ENCODE assay signal across 27 cellular contexts in the genomic region with DNA sequence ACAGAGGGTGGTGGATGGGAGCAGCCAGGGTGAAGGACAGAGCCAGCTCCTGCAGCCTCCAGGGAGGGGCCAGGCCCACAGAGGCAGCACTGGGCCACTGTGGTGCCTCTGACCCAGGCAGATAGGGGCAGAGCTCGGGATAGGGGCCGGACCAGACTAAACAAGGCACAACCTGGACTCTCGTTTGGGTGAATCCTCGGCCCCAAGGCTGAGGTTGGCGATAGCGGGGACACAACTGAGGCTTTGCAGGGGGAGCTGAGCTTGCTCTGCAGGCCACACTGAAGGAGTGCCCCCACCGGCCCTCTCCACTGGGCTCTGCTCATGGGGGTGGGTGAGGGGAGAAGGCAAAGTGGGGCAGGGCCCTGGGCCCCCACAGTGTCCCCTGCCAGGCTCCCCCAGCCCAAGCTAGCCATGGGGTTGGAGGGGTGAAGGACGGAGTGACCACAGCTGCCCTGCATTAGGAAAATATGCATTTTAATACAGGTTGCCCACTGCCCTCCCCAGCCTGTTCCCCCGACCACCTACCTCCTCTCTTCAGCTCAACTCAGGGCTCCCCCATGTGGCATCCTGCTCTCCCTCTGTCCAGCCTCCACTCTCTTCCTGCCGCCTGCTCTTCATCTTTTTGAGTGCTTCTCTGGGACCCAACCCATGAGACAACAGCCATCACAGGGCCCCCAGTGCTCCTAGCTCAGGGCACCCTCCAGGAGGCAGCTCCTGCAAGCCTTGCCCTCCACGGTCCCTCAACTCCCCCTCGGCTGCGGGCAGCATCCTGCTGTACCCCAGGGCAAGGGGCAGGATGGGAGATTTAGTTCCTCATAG.
"Had no signal": no experiment of that assay in that cellular context is flagged by ENCODE, and none has a peak within 500 bp of the region (broad histone marks: within the 10 kb centered on the region; RNA-seq: fewer than 3 reads in every experiment).

No MANE protein-coding gene starts in this region.

- H3K36me3 Mint-ChIP-seq: activated CD4-positive, alpha-beta memory T cell treated with anti-CD3 and anti-CD28 coated beads for 36 hours; activated naive CD8-positive, alpha-beta T cell had no signal

- H3K9me3 Mint-ChIP-seq: activated B cell treated with CpG ODN at 0.5 μM for 24 hours; activated CD4-positive, alpha-beta memory T cell treated with anti-CD3 and anti-CD28 coated beads for 36 hours; activated CD4-positive, alpha-beta T cell treated with anti-CD3 and anti-CD28 coated beads, Interleukin-2, amount 10 ng/mL, durations not matched to agents 7 days and 5 days; activated naive CD4-positive, alpha-beta T cell treated with anti-CD3 and anti-CD28 coated beads for 36 hours; activated T-helper 17 cell treated with anti-CD3 and anti-CD28 coated beads, Interleukin-2, amount 50 U/mL, for 72 hours; T-helper 1 cell treated with Interleukin-12 subunit alpha and Interleukin-12 subunit beta and Interleukin-4 antibody, amounts not matched to agents 30 μg/mL and 1 μg/mL, for 36 hours had no signal

- H3K4me1 Mint-ChIP-seq: activated B cell treated with CpG ODN at 0.5 μM for 24 hours; activated CD4-positive, alpha-beta T cell treated with anti-CD3 and anti-CD28 coated beads, Interleukin-2, amount 10 ng/mL, durations not matched to agents 7 days and 5 days; activated T-helper 17 cell treated with anti-CD3 and anti-CD28 coated beads, Interleukin-2, amount 50 U/mL, for 72 hours had no signal

- H3K27ac ChIP-seq: brain microvascular endothelial cell, cardiac muscle cell, Peyer's patch, RWPE1, SJSA1 had no signal

- DNase-seq: activated B cell treated with CpG ODN at 0.5 μM for 24 hours; activated CD4-positive, alpha-beta memory T cell treated with anti-CD3 and anti-CD28 coated beads for 36 hours; activated CD4-positive, alpha-beta T cell treated with anti-CD3 and anti-CD28 coated beads for 1 hour; activated CD4-positive, alpha-beta T cell treated with anti-CD3 and anti-CD28 coated beads, Interleukin-2, amount 10 ng/mL, durations not matched to agents 7 days and 5 days; activated gamma-delta T cell; activated naive CD4-positive, alpha-beta T cell treated with anti-CD3 and anti-CD28 coated beads for 36 hours; activated T-cell treated with anti-CD3 and anti-CD28 coated beads for 4 hours; activated T-cell treated with anti-CD3 and anti-CD28 coated beads, Interleukin-2, amount 50 U/mL, for 48 hours; amygdala; brain microvascular endothelial cell; NCI-H1105 treated with DMSO at 0.1 percent for 48 hours; NCI-H1436 treated with DMSO at 0.1 percent for 48 hours; NCI-H187; NCI-H2081; NCI-H510A treated with DMSO at 0.1 percent for 48 hours; NCI-H69; NK-92 treated with Interleukin-12 subunit alpha and Interleukin-12 subunit beta, amount 100 ng/mL, for 24 hours; OCI-M1; SHP77 had no signal

- H3K4me1 ChIP-seq: Peyer's patch, SJSA1 had no signal

- H3K27ac Mint-ChIP-seq: activated B cell treated with CpG ODN at 0.5 μM for 24 hours; activated CD4-positive, alpha-beta memory T cell treated with anti-CD3 and anti-CD28 coated beads for 36 hours; activated CD4-positive, alpha-beta T cell treated with anti-CD3 and anti-CD28 coated beads, Interleukin-2, amount 10 ng/mL, durations not matched to agents 7 days and 5 days; activated naive CD4-positive, alpha-beta T cell treated with anti-CD3 and anti-CD28 coated beads for 36 hours; activated naive CD8-positive, alpha-beta T cell; activated T-helper 17 cell treated with anti-CD3 and anti-CD28 coated beads, Interleukin-2, amount 50 U/mL, for 72 hours; T-helper 1 cell treated with Interleukin-12 subunit alpha and Interleukin-12 subunit beta and Interleukin-4 antibody, amounts not matched to agents 30 μg/mL and 1 μg/mL, for 36 hours had no signal

- H3K36me3 ChIP-seq: brain microvascular endothelial cell, cardiac muscle cell, Peyer's patch, SJSA1 had no signal

- H3K4me3 ChIP-seq: cardiac muscle cell, Peyer's patch, SJSA1 had no signal

- H3K27me3 ChIP-seq: cardiac muscle cell, Peyer's patch had no signal

- H3K27me3 Mint-ChIP-seq: activated CD4-positive, alpha-beta T cell treated with anti-CD3 and anti-CD28 coated beads, Interleukin-2, amount 10 ng/mL, durations not matched to agents 7 days and 5 days had no signal

- H3K9me3 ChIP-seq: Peyer's patch, SJSA1 had no signal

- ATAC-seq: activated T-helper 17 cell treated with anti-CD3 and anti-CD28 coated beads, Interleukin-2, amount 50 U/mL, for 72 hours; SK-N-SH treated with all-trans-retinoic acid at 6 μM for 48 hours had no signal

- H3K4me3 Mint-ChIP-seq: activated B cell treated with CpG ODN at 0.5 μM for 24 hours; activated CD4-positive, alpha-beta memory T cell treated with anti-CD3 and anti-CD28 coated beads for 36 hours; activated CD4-positive, alpha-beta T cell treated with anti-CD3 and anti-CD28 coated beads, Interleukin-2, amount 10 ng/mL, durations not matched to agents 7 days and 5 days; activated naive CD4-positive, alpha-beta T cell treated with anti-CD3 and anti-CD28 coated beads for 36 hours; activated naive CD8-positive, alpha-beta T cell; activated T-helper 17 cell treated with anti-CD3 and anti-CD28 coated beads, Interleukin-2, amount 50 U/mL, for 72 hours; T-helper 1 cell treated with Interleukin-12 subunit alpha and Interleukin-12 subunit beta and Interleukin-4 antibody, amounts not matched to agents 30 μg/mL and 1 μg/mL, for 36 hours had no signal
